ENCODE assay signal across 1 cellular context in genomic region chr9:135275926-135276289, GRCh38.
TF ChIP-seq lines count a peak whose summit lies in the region.

No MANE protein-coding gene starts in this region.

TF ChIP-seq in HepG2, 621 proteins besides CTCF, POLR2A, EP300 and RAD21 (continued from another document):
- TF ChIP-seq GATAD1 (CRISPR knock-in tag; IDR thresholded peaks at IDR 0.05) (no peak), JARID2 (CRISPR knock-in tag; IDR thresholded peaks at IDR 0.05; ENCODE audit: insufficient replicate concordance) (no peak), ZHX1 (CRISPR knock-in tag; IDR thresholded peaks at IDR 0.05; ENCODE audit: low read depth) (no peak), ESRRA (CRISPR knock-in tag; IDR thresholded peaks at IDR 0.05; ENCODE audit: low read depth) (no peak), ISL2 (CRISPR knock-in tag; IDR thresholded peaks at IDR 0.05) (no peak), SP140L (CRISPR knock-in tag; IDR thresholded peaks at IDR 0.05; ENCODE audit: borderline replicate concordance) (no peak), MED13 (CRISPR knock-in tag; IDR thresholded peaks at IDR 0.05) (no peak), ZNF784 (CRISPR knock-in tag; IDR thresholded peaks at IDR 0.05; ENCODE audit: borderline replicate concordance) (no peak), ONECUT2 (CRISPR knock-in tag; IDR thresholded peaks at IDR 0.05) (no peak), ZNF577 (CRISPR knock-in tag; IDR thresholded peaks at IDR 0.05; ENCODE audit: borderline replicate concordance, low read depth) (no peak), ZNF720 (CRISPR knock-in tag; IDR thresholded peaks at IDR 0.05) (no peak), ZFP62 (CRISPR knock-in tag; IDR thresholded peaks at IDR 0.05) (no peak), TFDP1 (CRISPR knock-in tag; IDR thresholded peaks at IDR 0.05; ENCODE audit: borderline replicate concordance) (no peak), PHF20 (CRISPR knock-in tag; IDR thresholded peaks at IDR 0.05) (no peak), TCF7L2 (IDR thresholded peaks at IDR 0.05; ENCODE audit: low read depth, low read length) (no peak)
